In genomic region chr7:47383696-47384445, GRCh38 we compare ENCODE assay signal across 15 cellular contexts.
"Had no signal": no experiment of that assay in that cellular context is flagged by ENCODE, and none has a peak within 500 bp of the region (broad histone marks: within the 10 kb centered on the region; RNA-seq: fewer than 3 reads in every experiment).

No MANE protein-coding gene starts in this region.

- H3K27me3 ChIP-seq: cardiac muscle cell, hepatocyte, right atrium auricular region, vagina had no signal

- H3K36me3 ChIP-seq: cardiac muscle cell, right atrium auricular region, vagina had no signal

- H3K9me3 ChIP-seq: mucosa of descending colon, right atrium auricular region, vagina had no signal

- H3K4me2 ChIP-seq: hepatocyte, smooth muscle cell had no signal

- DNase-seq: activated CD4-positive, alpha-beta T cell treated with anti-CD3 and anti-CD28 coated beads, Interleukin-2, amount 50 U/mL, for 1 hour; activated naive CD4-positive, alpha-beta T cell treated with anti-CD3 and anti-CD28 coated beads, Interleukin-2, amount 10 ng/mL, durations not matched to agents 7 days and 5 days; mucosa of descending colon; natural killer cell; stimulated activated CD4-positive, alpha-beta T cell treated with anti-CD3 and anti-CD28 coated beads, Interleukin-4, amount 100 ng/mL, for 4 hours; stimulated activated CD8-positive, alpha-beta memory T cell treated with anti-CD3 and anti-CD28 coated beads, Interleukin-4, amount 100 ng/mL, for 48 hours; stimulated activated naive CD4-positive, alpha-beta T cell treated with Interleukin-2 at 50 U/mL for 16 hours; SW 1271 had no signal

- H3K4me3 ChIP-seq: cardiac muscle cell, hepatocyte, mucosa of descending colon, right atrium auricular region, smooth muscle cell, vagina had no signal

- H3K27ac ChIP-seq: cardiac muscle cell, hepatocyte, right atrium auricular region, vagina had no signal

- H2AFZ ChIP-seq: hepatocyte had no signal

- ATAC-seq: esophagus mucosa, left lobe of liver, mucosa of descending colon, natural killer cell had no signal
